22 cellular contexts compared by ENCODE assay signal in genomic region chr1:43572084-43572483, GRCh38.
"Had no signal": no experiment of that assay in that cellular context is flagged by ENCODE, and none has a peak within 500 bp of the region (broad histone marks: within the 10 kb centered on the region; RNA-seq: fewer than 3 reads in every experiment).

No MANE protein-coding gene starts in this region.

- H3K27me3 ChIP-seq: cardiac muscle cell, right atrium auricular region, stomach, testis, upper lobe of right lung had no signal

- H3K27ac Mint-ChIP-seq: activated naive CD8-positive, alpha-beta T cell treated with anti-CD3 and anti-CD28 coated beads for 36 hours; activated T-helper 1 cell treated with anti-CD3 and anti-CD28 coated beads, Interleukin-12 subunit alpha, Interleukin-12 subunit beta, Interleukin-2, Interleukin-4 antibody, amounts not matched to agents 30 ng/mL and 10 ng/mL and 1 ng/mL, durations not matched to agents 14 hours and 24 hours and 36 hours; T-helper 2 cell treated with Interferon-gamma antibody and Interleukin-4, amounts not matched to agents 5 μg/mL and 100 μg/mL, for 36 hours had no signal

- H3K36me3 ChIP-seq: cardiac muscle cell, right atrium auricular region, upper lobe of right lung had no signal

- H3K9me3 ChIP-seq: prostate gland, right atrium auricular region, stomach, testis, upper lobe of right lung had no signal

- DNase-seq: activated CD4-positive, alpha-beta T cell treated with anti-CD3 and anti-CD28 coated beads, Interleukin-2, amount 50 U/mL, for 4 hours; activated naive CD8-positive, alpha-beta T cell treated with anti-CD3 and anti-CD28 coated beads for 36 hours; amniotic stem cell; dermis blood vessel endothelial cell; foreskin melanocyte; glutamatergic neuron; hippocampal formation; islet precursor cell; mammary epithelial cell; midbrain; stimulated activated CD4-positive, alpha-beta T cell treated with anti-CD3 and anti-CD28 coated beads, Interleukin-2, amount 100 ng/mL, for 48 hours; stomach; SW 1271; testis; upper lobe of right lung had no signal

- H3K36me3 Mint-ChIP-seq: activated naive CD8-positive, alpha-beta T cell treated with anti-CD3 and anti-CD28 coated beads for 36 hours had no signal

- H3K4me1 Mint-ChIP-seq: activated naive CD8-positive, alpha-beta T cell treated with anti-CD3 and anti-CD28 coated beads for 36 hours had no signal

- H3K27ac ChIP-seq: cardiac muscle cell, epithelial cell of prostate, prostate gland, right atrium auricular region, stomach, testis, upper lobe of right lung had no signal

- ATAC-seq: upper lobe of right lung had no signal

- H3K27me3 Mint-ChIP-seq: activated naive CD8-positive, alpha-beta T cell treated with anti-CD3 and anti-CD28 coated beads for 36 hours had no signal

- H3K4me1 ChIP-seq: right atrium auricular region, upper lobe of right lung had no signal

- H3K4me3 Mint-ChIP-seq: activated naive CD8-positive, alpha-beta T cell treated with anti-CD3 and anti-CD28 coated beads for 36 hours; activated T-helper 1 cell treated with anti-CD3 and anti-CD28 coated beads, Interleukin-12 subunit alpha, Interleukin-12 subunit beta, Interleukin-2, Interleukin-4 antibody, amounts not matched to agents 30 ng/mL and 10 ng/mL and 1 ng/mL, durations not matched to agents 14 hours and 24 hours and 36 hours; nephron; T-helper 2 cell treated with Interferon-gamma antibody and Interleukin-4, amounts not matched to agents 5 μg/mL and 100 μg/mL, for 36 hours had no signal

- H3K4me3 ChIP-seq: cardiac muscle cell, prostate gland, right atrium auricular region, stomach, testis, upper lobe of right lung had no signal

- H3K9me3 Mint-ChIP-seq: activated naive CD8-positive, alpha-beta T cell treated with anti-CD3 and anti-CD28 coated beads for 36 hours; activated T-helper 1 cell treated with anti-CD3 and anti-CD28 coated beads, Interleukin-12 subunit alpha, Interleukin-12 subunit beta, Interleukin-2, Interleukin-4 antibody, amounts not matched to agents 30 ng/mL and 10 ng/mL and 1 ng/mL, durations not matched to agents 14 hours and 24 hours and 36 hours; nephron; T-helper 2 cell treated with Interferon-gamma antibody and Interleukin-4, amounts not matched to agents 5 μg/mL and 100 μg/mL, for 36 hours had no signal
